In the genomic region with DNA sequence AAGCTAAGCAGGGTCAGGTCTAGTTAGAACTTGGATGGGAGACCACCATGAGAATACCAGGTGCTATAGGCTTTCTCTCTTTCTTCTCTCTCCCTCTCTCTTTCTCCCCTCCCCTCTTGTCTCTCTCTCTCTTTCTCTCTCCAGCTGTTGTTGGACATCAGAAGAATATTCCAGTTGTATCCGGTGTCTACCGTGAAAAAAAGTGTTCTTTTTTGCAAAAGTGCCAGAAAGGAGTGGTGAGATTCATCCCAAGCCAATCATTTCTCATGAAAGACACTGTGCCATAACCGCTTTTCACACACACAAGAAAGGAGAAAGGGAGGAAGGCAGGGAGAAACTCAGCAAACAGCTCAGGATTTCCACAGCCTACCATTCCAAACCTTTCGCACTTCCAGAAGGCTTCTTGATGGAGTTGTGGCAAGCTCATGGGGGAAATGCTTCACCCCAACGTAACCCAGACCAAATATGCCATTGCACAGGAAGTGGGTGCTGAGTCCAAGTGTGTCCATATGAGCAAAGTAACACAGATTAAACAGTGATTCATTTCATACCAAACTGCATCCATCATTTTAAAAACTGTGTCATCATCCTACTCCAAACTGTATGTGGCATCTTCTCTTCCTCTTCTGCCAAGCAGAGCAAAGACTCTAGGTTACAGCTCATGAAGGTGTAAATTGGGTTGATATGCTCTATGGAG, we compare ENCODE assay signal across 12 cellular contexts.
DNase-seq lines count a peak whose midpoint lies in the region; FAIRE-seq and TF ChIP-seq lines count a peak whose summit lies in the region.
"Had no signal": no experiment of that assay in that cellular context is flagged by ENCODE, and none has a peak within 500 bp of the region (broad histone marks: within the 10 kb centered on the region; RNA-seq: fewer than 3 reads in every experiment).

No MANE protein-coding gene starts in this region.

- BruUV-seq in endothelial cell of umbilical vein (replicated peaks; lab: Mats Ljungman, UMichigan): TSS peak; percentile 69

- H3K4me3 ChIP-seq in endothelial cell of umbilical vein (replicated peaks in 1 of 3; ENCODE audit: insufficient read depth in 1 of 3, low read depth in 1 of 3, low read length in 3 of 3): no peak overlapping the region
- H3K4me3 ChIP-seq: gastrocnemius medialis had no signal

- H3K9me3 ChIP-seq in endothelial cell of umbilical vein (replicated peaks; ENCODE audit: control insufficient read depth, insufficient read depth, low read length): no peaks in the 10 kb centered on the region
- H3K9me3 ChIP-seq: gastrocnemius medialis had no signal

- no peak for TF ChIP-seq POLR2A in GM12892 (IDR thresholded peaks at IDR 0.05; ENCODE audit: low read depth, low read length)
- TF ChIP-seq POLR2A in endothelial cell of umbilical vein (IDR thresholded peaks at IDR 0.05; ENCODE audit: low read depth, low read length): no peak

- no peaks in the 10 kb centered on the region for H3K9me1 ChIP-seq in endothelial cell of umbilical vein (replicated peaks; ENCODE audit: control insufficient read depth, extremely low read depth, insufficient read depth, low read length)

- H3K4me2 ChIP-seq in endothelial cell of umbilical vein (ENCODE audit: insufficient read depth, low read length): peak overlapping the region; percentile 38

- peak overlapping the region; percentile 84 for H3K27ac ChIP-seq in endothelial cell of umbilical vein (ENCODE audit: insufficient read depth, low read depth, low read length)
- H3K27ac ChIP-seq: gastrocnemius medialis had no signal

- peak overlapping the region; percentile 40 for H3K9ac ChIP-seq in endothelial cell of umbilical vein (replicated peaks; ENCODE audit: extremely low read depth, insufficient read depth, low read length)

- dilution Hi-C loops in endothelial cell of umbilical vein (cut with MboI; ENCODE audit: extremely low pct_ligation_motif_present, low sequenced_read_pairs): no loop called here

- H3K36me3 ChIP-seq in endothelial cell of umbilical vein (ENCODE audit: control insufficient read depth in 2 of 2, extremely low read depth in 1 of 2, insufficient read depth in 2 of 2, low read length in 2 of 2): no peaks in the 10 kb centered on the region
- H3K36me3 ChIP-seq: gastrocnemius medialis had no signal

- peaks cover 46% of the 10 kb centered on the region for H3K79me2 ChIP-seq in endothelial cell of umbilical vein (ENCODE audit: control insufficient read depth, insufficient read depth, low read length)

- TF ChIP-seq CTCF in endothelial cell of umbilical vein (IDR thresholded peaks at IDR 0.05; ENCODE audit: extremely low read depth in 1 of 2, insufficient read depth in 1 of 2, low read depth in 1 of 2, low read length in 2 of 2): no peak

- no peak overlapping the region for H2AFZ ChIP-seq in endothelial cell of umbilical vein (ENCODE audit: low read depth, low read length)

- peak; percentile 61 for FAIRE-seq in GM12892 (lab: Jason Lieb, UNC)
- peak; percentile 71 for FAIRE-seq in endothelial cell of umbilical vein (lab: Jason Lieb, UNC)

- no peaks in the 10 kb centered on the region for H4K20me1 ChIP-seq in endothelial cell of umbilical vein (replicated peaks; ENCODE audit: control insufficient read depth, extremely low read depth, insufficient read depth, low read length)

- CTCF ChIA-PET in endothelial cell of umbilical vein (lab: Charles Lee): interaction anchor here (0.6 to 2.5 kb wide), 10 partner anchors 10 to 226 kb away, joined by 3 to 13 read pairs (median 4); a partner anchor contains a TSS

- POLR2A ChIA-PET in endothelial cell of umbilical vein (lab: Charles Lee): interaction anchor here (0.7 kb wide), 1 partner anchor 21 kb away, joined by 3 read pairs; no protein-coding TSS in a partner anchor

- DNase-seq in GM12892 (ENCODE audit: insufficient read length) (no peak), NCI-H460 (ENCODE audit: extremely low read depth, low read depth) (peak; percentile 85), endothelial cell of umbilical vein (ENCODE audit: low read depth, low spot score) (peak; percentile 84), pulmonary artery endothelial cell (ENCODE audit: low read depth, low spot score) (peak; percentile 60), NCI-H2171 treated with DMSO at 0.1 percent for 48 hours (lab: John Stamatoyannopoulos, UW) (no peak), NCI-H446 treated with DMSO at 0.1 percent for 48 hours (lab: John Stamatoyannopoulos, UW) (no peak), GM19240 (ENCODE audit: insufficient read length, low spot score) (no peak)
- DNase-seq in stimulated activated CD4-positive, alpha-beta T cell treated with anti-CD3 and anti-CD28 coated beads, Interleukin-12 subunit alpha, Interleukin-12 subunit beta, amount 100 ng/mL, for 4 hours: no peak
- DNase-seq: activated T-cell treated with anti-CD3 and anti-CD28 coated beads, Interleukin-2, amount 50 U/mL, for 1 hour; gastrocnemius medialis; OCI-M1; retina had no signal

- peaks cover 53% of the 10 kb centered on the region for H3K4me1 ChIP-seq in endothelial cell of umbilical vein (ENCODE audit: control insufficient read depth, extremely low read depth, insufficient read depth, low read length)
- H3K4me1 ChIP-seq: gastrocnemius medialis had no signal

- no peaks in the 10 kb centered on the region for H3K27me3 ChIP-seq in endothelial cell of umbilical vein (ENCODE audit: control insufficient read depth in 2 of 2, insufficient read depth in 2 of 2, low read length in 2 of 2)
- H3K27me3 ChIP-seq: gastrocnemius medialis had no signal

- intact Hi-C loops in endothelial cell of umbilical vein (cut with micrococcal nuclease): loop anchor here (1.0 kb wide), 1 partner anchor 153 kb away; no protein-coding TSS in a partner anchor

TF ChIP-seq in endothelial cell of umbilical vein, 7 proteins besides CTCF, POLR2A, EP300 and RAD21:
- TF ChIP-seq EZH2 (IDR thresholded peaks at IDR 0.05; ENCODE audit: borderline replicate concordance, low read depth, low read length, severe bottlenecking): no peak
- peak; percentile 61 for TF ChIP-seq GATA2 (IDR thresholded peaks at IDR 0.05; ENCODE audit: insufficient read depth, insufficient read length, low read depth, low read length)
- TF ChIP-seq, protein P1, sequence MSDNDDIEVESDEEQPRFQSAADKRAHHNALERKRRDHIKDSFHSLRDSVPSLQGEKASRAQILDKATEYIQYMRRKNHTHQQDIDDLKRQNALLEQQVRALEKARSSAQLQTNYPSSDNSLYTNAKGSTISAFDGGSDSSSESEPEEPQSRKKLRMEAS (IDR thresholded peaks at IDR 0.05; ENCODE audit: insufficient read depth, insufficient read length): no peak
- TF ChIP-seq FOS (IDR thresholded peaks at IDR 0.05; ENCODE audit: borderline replicate concordance, insufficient read depth, low read length): peak; percentile 94
- TF ChIP-seq POLR2AphosphoS5 (IDR thresholded peaks at IDR 0.05; ENCODE audit: insufficient read depth, low read depth, low read length): peak; percentile 83
- TF ChIP-seq JUN (IDR thresholded peaks at IDR 0.05; ENCODE audit: borderline replicate concordance, insufficient read depth, insufficient read length, low read depth): peak; percentile 94
- no peak for TF ChIP-seq MYC (IDR thresholded peaks at IDR 0.05; ENCODE audit: low read depth, low read length)

Comparison
In these comparisons a context has a peak if more than half of its experiments do, and no peak if none do; other contexts are left out.
1. DNase-seq: peak in NCI-H460 (single experiment), endothelial cell of umbilical vein (single experiment) and pulmonary artery endothelial cell (single experiment); none in GM12892 (single experiment), NCI-H2171 treated with DMSO at 0.1 percent for 48 hours (single experiment), NCI-H446 treated with DMSO at 0.1 percent for 48 hours (single experiment), GM19240 (single experiment) and stimulated activated CD4-positive, alpha-beta T cell treated with anti-CD3 and anti-CD28 coated beads, Interleukin-12 subunit alpha, Interleukin-12 subunit beta, amount 100 ng/mL, for 4 hours (single experiment).